In genomic region chr1:228079013-228079412, GRCh38 we compare ENCODE assay signal across 16 cellular contexts. TPM values are rescaled to one million over a fixed set of nuclear protein-coding genes. Genes with fewer than 3 reads are reported as not detected.
DNase-seq lines count a peak whose midpoint lies in the region; ATAC-seq and TF ChIP-seq lines count a peak whose summit lies in the region.
"Had no signal": no experiment of that assay in that cellular context is flagged by ENCODE, and none has a peak within 500 bp of the region (broad histone marks: within the 10 kb centered on the region; RNA-seq: fewer than 3 reads in every experiment).

No MANE protein-coding gene starts in this region.

- CTCF ChIA-PET in MCF 10A (lab: Yijun Ruan, JAX) (interaction anchor here (0.9 to 1.9 kb wide), 4 partner anchors 14 to 316 kb away, joined by 3 to 13 read pairs (median 4); no protein-coding TSS in a partner anchor), mammary epithelial cell (lab: Charles Lee; ENCODE audit: low non-redundant PET) (no interaction called here)

- H3K4me1 ChIP-seq in mammary epithelial cell (ENCODE audit: insufficient read depth, low read length) (peaks cover 9% of the 10 kb centered on the region), NT2/D1 (ENCODE audit: insufficient read depth, insufficient read length) (peaks cover 25% of the 10 kb centered on the region), suprapubic skin (peaks cover 18% of the 10 kb centered on the region)

- H3K36me3 ChIP-seq in mammary epithelial cell (ENCODE audit: insufficient read depth, low read length) (no peaks in the 10 kb centered on the region), NT2/D1 (ENCODE audit: insufficient read depth, insufficient read length, low read length) (peaks cover 9% of the 10 kb centered on the region), suprapubic skin (no peaks in the 10 kb centered on the region), MG63 (peaks cover 12% of the 10 kb centered on the region)

- WGBS in mammary epithelial cell (ENCODE audit: low coverage, missing lambda C conversion rate) = 96% methylated on average over 5 of the region's 7 CpGs
- WGBS in suprapubic skin = 90% methylated on average over 6 of the region's 7 CpGs

- in situ Hi-C loops in mammary epithelial cell (cut with MboI; ENCODE audit: low sequenced_read_pairs in 2 of 2) = no loop called here

- BruUV-seq in MCF 10A (replicated peaks; lab: Mats Ljungman, UMichigan) (no TSS peak), mammary epithelial cell (replicated peaks; lab: Mats Ljungman, UMichigan) (no TSS peak)

- peaks cover 1% of the 10 kb centered on the region for H4K20me1 ChIP-seq in mammary epithelial cell (ENCODE audit: insufficient read depth, low read length)

- H3K27me3 ChIP-seq in mammary epithelial cell (ENCODE audit: insufficient read depth, low read length) (no peaks in the 10 kb centered on the region), NT2/D1 (ENCODE audit: insufficient read depth, insufficient read length) (no peaks in the 10 kb centered on the region), suprapubic skin (no peaks in the 10 kb centered on the region), MG63 (no peaks in the 10 kb centered on the region)

- peaks cover 19% of the 10 kb centered on the region for H3K36me3 Mint-ChIP-seq in MCF 10A (ENCODE audit: insufficient read depth, unreplicated experiment)

- H3K9ac ChIP-seq in mammary epithelial cell (ENCODE audit: insufficient read depth, low read length) = no peak overlapping the region
- H3K9ac ChIP-seq in NT2/D1 (ENCODE audit: insufficient read length, low read depth) = peak overlapping the region; percentile 6

- H3K4me3 ChIP-seq in mammary epithelial cell (replicated peaks in 1 of 3; ENCODE audit: insufficient read depth in 1 of 3, low read depth in 2 of 3, low read length in 3 of 3) = no peak overlapping the region
- no peak overlapping the region for H3K4me3 ChIP-seq in NT2/D1 (ENCODE audit: insufficient read length, low read depth)
- H3K4me3 ChIP-seq in suprapubic skin = no peak overlapping the region
- H3K4me3 ChIP-seq in MG63 = no peak overlapping the region

- H3K4me2 ChIP-seq in mammary epithelial cell (ENCODE audit: insufficient read depth, low read depth, low read length) = no peak overlapping the region

- DNase-seq in MCF 10A (ENCODE audit: unreplicated experiment) (no peak), mammary epithelial cell (no peak), NT2/D1 (ENCODE audit: low read depth, low spot score) (no peak), mesenteric fat pad (ENCODE audit: low spot score) (peak; percentile 64), suprapubic skin (ENCODE audit: low spot score in 2 of 2) (peak; percentile 57 to 63), Kasumi-1 (lab: John Stamatoyannopoulos, UW) (no peak), MG63 (no peak)
- DNase-seq: ACHN, HFFc6, Karpas-422, MV-4-11, NCI-H1436, NCI-H2081, NCI-H510A treated with DMSO at 0.1 percent for 48 hours, SHP77 treated with DMSO at 0.1 percent for 48 hours had no signal

- H3K9me3 Mint-ChIP-seq in MCF 10A (ENCODE audit: unreplicated experiment) = no peaks in the 10 kb centered on the region
- H3K9me3 Mint-ChIP-seq: HFFc6 had no signal

- TF ChIP-seq CTCF in MCF 10A (IDR thresholded peaks at IDR 0.05; ENCODE audit: unreplicated experiment) = no peak
- no peak for TF ChIP-seq CTCF in mammary epithelial cell (conservative IDR thresholded peaks at IDR 0.05 in 1 of 2, IDR thresholded peaks at IDR 0.05 in 1 of 2; ENCODE audit: extremely low read depth in 1 of 2, insufficient read depth in 1 of 2, low read depth in 1 of 2, low read length in 2 of 2)
- TF ChIP-seq CTCF in suprapubic skin (IDR thresholded peaks at IDR 0.05) = no peak

- dilution Hi-C loops in mammary epithelial cell (cut with HindIII; ENCODE audit: low sequenced_read_pairs) = no loop called here

- H3K79me2 ChIP-seq in mammary epithelial cell (ENCODE audit: insufficient read depth, low read length) = peaks cover 44% of the 10 kb centered on the region

- no peak for TF ChIP-seq POLR2A in suprapubic skin (IDR thresholded peaks at IDR 0.05)

- no peak for ATAC-seq in HG02623 (IDR thresholded peaks at IDR 0.05; ENCODE audit: unreplicated experiment)

- intact Hi-C loops in MCF 10A (cut with micrococcal nuclease) = no loop called here
- intact Hi-C loops in mammary epithelial cell (cut with micrococcal nuclease) = no loop called here

- no peak overlapping the region for H2AFZ ChIP-seq in mammary epithelial cell (ENCODE audit: low read depth, low read length)

- H3K4me3 Mint-ChIP-seq in MCF 10A (ENCODE audit: unreplicated experiment) = peak overlapping the region; percentile 26
- H3K4me3 Mint-ChIP-seq: HFFc6 had no signal

- H3K27ac ChIP-seq in mammary epithelial cell (ENCODE audit: insufficient read depth, low read depth, low read length) (no peak overlapping the region), suprapubic skin (no peak overlapping the region)

- no peak overlapping the region for H3K27ac Mint-ChIP-seq in MCF 10A (ENCODE audit: low read depth, unreplicated experiment)
- H3K27ac Mint-ChIP-seq: HFFc6 had no signal

- H3K4me1 Mint-ChIP-seq in MCF 10A (ENCODE audit: insufficient read depth, unreplicated experiment) = peaks cover 22% of the 10 kb centered on the region

- POLR2A ChIA-PET in MCF 10A (lab: Yijun Ruan, JAX) = interaction anchor here (0.7 kb wide), 1 partner anchor 35 kb away, joined by 3 read pairs; no protein-coding TSS in a partner anchor

- H3K9me3 ChIP-seq in mammary epithelial cell (replicated peaks; ENCODE audit: insufficient read depth, low read length) = no peaks in the 10 kb centered on the region
- no peaks in the 10 kb centered on the region for H3K9me3 ChIP-seq in NT2/D1 (ENCODE audit: insufficient read depth, low read length)
- H3K9me3 ChIP-seq in suprapubic skin = no peaks in the 10 kb centered on the region
- no peaks in the 10 kb centered on the region for H3K9me3 ChIP-seq in MG63

- no peaks in the 10 kb centered on the region for H3K27me3 Mint-ChIP-seq in MCF 10A (ENCODE audit: insufficient read depth, unreplicated experiment)

- TF ChIP-seq EP300 in suprapubic skin (IDR thresholded peaks at IDR 0.05) = no peak

RNA-seq across cellular contexts. Expression of gene ARF1, which starts 3.5 kb away (rescaled TPM):
- total RNA-seq in MCF 10A (2022) (870 and 1,140 TPM in 2 replicates), mammary epithelial cell (100 to 1,000 TPM; 327 to 372 TPM), mesenteric fat pad (352 TPM), suprapubic skin (100 to 1,000 TPM; 284 to 385 (median 362) TPM)
- 595 TPM for polyA plus RNA-seq in mammary epithelial cell
- 273 TPM for polyA minus RNA-seq in mammary epithelial cell
- total RNA-seq in MG63 (2014; rRNA removed; shearing (Covaris generic); ENCODE audit: low replicate concordance) = 324 and 413 TPM in 2 replicates

RNA-seq across cellular contexts. Expression of gene C1orf35, which starts 24.1 kb away (rescaled TPM):
- 48.9 and 49.2 TPM in 2 replicates for total RNA-seq in MCF 10A (2022)
- 10 to 100 TPM in 1 of 2 donors, 1 to 10 TPM in 1; 5.7 to 19.6 TPM for total RNA-seq in mammary epithelial cell
- polyA plus RNA-seq in mammary epithelial cell = 14.5 TPM
- polyA minus RNA-seq in mammary epithelial cell = 9.7 TPM
- 5.6 TPM for total RNA-seq in mesenteric fat pad
- 10 to 100 TPM; 10.6 to 32.3 (median 17.1) TPM for total RNA-seq in suprapubic skin
- total RNA-seq in MG63 (2014; rRNA removed; shearing (Covaris generic); ENCODE audit: low replicate concordance) = 38.6 and 39.0 TPM in 2 replicates

RNA-seq across cellular contexts. Expression of gene MRPL55, which starts 30.1 kb away (rescaled TPM):
- total RNA-seq in MCF 10A (2022) = 85.4 and 111 TPM in 2 replicates
- 10 to 100 TPM; 37.7 to 42.3 TPM for total RNA-seq in mammary epithelial cell
- polyA plus RNA-seq in mammary epithelial cell = 66.4 TPM
- 11.7 TPM for polyA minus RNA-seq in mammary epithelial cell
- total RNA-seq in mesenteric fat pad = 38.9 TPM
- total RNA-seq in suprapubic skin = 100 to 1,000 TPM in 3 of 4 donors, 10 to 100 TPM in 1; 99.3 to 161 (median 119) TPM
- 46.6 and 83.8 TPM in 2 replicates for total RNA-seq in MG63 (2014; rRNA removed; shearing (Covaris generic); ENCODE audit: low replicate concordance)

Comparison
In these comparisons a context has a peak if more than half of its experiments do, and no peak if none do; other contexts are left out.
1. DNase-seq: peak in mesenteric fat pad (single experiment) and suprapubic skin (2 of 2); none in MCF 10A (single experiment), mammary epithelial cell (single experiment), NT2/D1 (single experiment), Kasumi-1 (0 of 2) and MG63 (single experiment).